ENCODE assay signal across 10 cellular contexts in genomic region chr10:15824498-15824897, GRCh38. TPM values are rescaled to one million over a fixed set of nuclear protein-coding genes. Genes with fewer than 3 reads are reported as not detected.
A peak's percentile ranks its signal among the peaks of the same experiment; 100 is the strongest.
DNase-seq lines count a peak whose midpoint lies in the region; ATAC-seq and TF ChIP-seq lines count a peak whose summit lies in the region.
"Had no signal": no experiment of that assay in that cellular context is flagged by ENCODE, and none has a peak within 500 bp of the region (broad histone marks: within the 10 kb centered on the region; RNA-seq: fewer than 3 reads in every experiment).

No MANE protein-coding gene starts in this region.

- peaks cover 12% of the 10 kb centered on the region for H3F3A ChIP-seq in MM.1S (ENCODE audit: insufficient read depth, low read length)

- peaks cover 10% of the 10 kb centered on the region for H3K4me1 Mint-ChIP-seq in endodermal cell

- no peak for ATAC-seq in activated CD4-positive, CD25-positive, alpha-beta regulatory T cell treated with anti-CD3 and anti-CD28 coated beads, Interleukin-2, amount 50 U/mL, for 24 hours

- H3K79me2 ChIP-seq in MM.1S (ENCODE audit: low read length), result peaks cover 25% of the 10 kb centered on the region

- no peak overlapping the region for H3K4me3 Mint-ChIP-seq in endodermal cell

- no peaks in the 10 kb centered on the region for H3K9me2 ChIP-seq in MM.1S (replicated peaks; ENCODE audit: insufficient read depth, low read length)

- no peak overlapping the region for H2AFZ ChIP-seq in MM.1S (ENCODE audit: low read length)

- H3K9me3 Mint-ChIP-seq in endodermal cell, result no peaks in the 10 kb centered on the region

- H3K9ac ChIP-seq in MM.1S (ENCODE audit: low read length) (no peak overlapping the region), endodermal cell (ENCODE audit: extremely low read depth, low read length, poor library complexity, severe bottlenecking) (no peak overlapping the region)
- H3K9ac ChIP-seq: BLaER1 had no signal

- WGBS in endodermal cell (ENCODE audit: insufficient coverage in 1 of 2, insufficient read length in 1 of 2), 2 experiments, result 91% methylated on average over 1 of the region's 1 CpG; no CpG with 5 or more reads in 1 of the 2 experiments

- H3K36me3 ChIP-seq in MM.1S (replicated peaks; ENCODE audit: insufficient read depth, low read length) (no peaks in the 10 kb centered on the region), endodermal cell (ENCODE audit: control insufficient read depth, insufficient read depth, low read length) (peaks cover 43% of the 10 kb centered on the region)

- H3K27ac ChIP-seq in MM.1S (ENCODE audit: low read length) (no peak overlapping the region), endodermal cell (ENCODE audit: low read depth, low read length) (no peak overlapping the region)
- H3K27ac ChIP-seq: BLaER1 had no signal

- no peak overlapping the region for H3K4me2 ChIP-seq in MM.1S (ENCODE audit: low read depth, low read length)
- H3K4me2 ChIP-seq: BLaER1 had no signal

- H3K4me3 ChIP-seq in MM.1S (ENCODE audit: low read length) (no peak overlapping the region), endodermal cell (ENCODE audit: low read length) (no peak overlapping the region)
- H3K4me3 ChIP-seq: BLaER1 had no signal

- H3K4me1 ChIP-seq in MM.1S (ENCODE audit: low read length), result peaks cover 46% of the 10 kb centered on the region
- H3K4me1 ChIP-seq in endodermal cell (ENCODE audit: control insufficient read depth, insufficient read depth, low read length), result no peaks in the 10 kb centered on the region

- DNase-seq in NCI-H1105 treated with DMSO at 0.1 percent for 48 hours (lab: John Stamatoyannopoulos, UW) (peak; percentile 14), NCI-H1105 (lab: John Stamatoyannopoulos, UW) (no peak), MM.1S (peak; percentile 62), endodermal cell (no peak), renal cortical epithelial cell (ENCODE audit: low read depth) (peak; percentile 41), DMS153 treated with DMSO at 0.1 percent for 48 hours (lab: John Stamatoyannopoulos, UW; ENCODE audit: unreplicated experiment) (no peak), NCI-H510A treated with DMSO at 0.1 percent for 48 hours (lab: John Stamatoyannopoulos, UW) (no peak)
- DNase-seq: activated CD4-positive, alpha-beta T cell treated with anti-CD3 and anti-CD28 coated beads, Interleukin-2, amount 50 U/mL, for 4 hours had no signal

- no peak overlapping the region for H3K27ac Mint-ChIP-seq in endodermal cell

- no peaks in the 10 kb centered on the region for H3K27me3 Mint-ChIP-seq in endodermal cell (ENCODE audit: insufficient read depth)

- H3K36me3 Mint-ChIP-seq in endodermal cell (ENCODE audit: low read depth), result peaks cover 13% of the 10 kb centered on the region

- TF ChIP-seq CTCF in MM.1S (IDR thresholded peaks at IDR 0.05; ENCODE audit: low read length) (peak; percentile 66), endodermal cell (conservative IDR thresholded peaks at IDR 0.05) (peak; percentile 77)

- no peaks in the 10 kb centered on the region for H3K27me3 ChIP-seq in MM.1S (replicated peaks; ENCODE audit: insufficient read depth, low read length)
- no peaks in the 10 kb centered on the region for H3K27me3 ChIP-seq in endodermal cell (ENCODE audit: control insufficient read depth, insufficient read depth, low read length, poor library complexity, severe bottlenecking)
- H3K27me3 ChIP-seq: BLaER1 had no signal

- no peaks in the 10 kb centered on the region for H3K9me3 ChIP-seq in MM.1S (replicated peaks; ENCODE audit: insufficient read depth, low read length)
- H3K9me3 ChIP-seq in endodermal cell (ENCODE audit: control insufficient read depth, low read length), result no peaks in the 10 kb centered on the region
- H3K9me3 ChIP-seq: BLaER1 had no signal

- no peaks in the 10 kb centered on the region for H4K20me1 ChIP-seq in MM.1S (ENCODE audit: insufficient read depth, low read length)
- H4K20me1 ChIP-seq: BLaER1 had no signal

RNA-seq across cellular contexts. Expression of gene MINDY3, which starts 35.8 kb away (rescaled TPM):
- total RNA-seq in endodermal cell (10 to 100 TPM; 19.0 to 20.6 TPM), renal cortical epithelial cell (34.6 and 37.2 TPM in 2 replicates)
- 23.1 TPM for polyA plus RNA-seq in endodermal cell (2013, experiment 1 of 2)
- polyA plus RNA-seq in endodermal cell (2013, experiment 2 of 2), result 21.7 TPM

Comparison
In these comparisons a context has a peak if more than half of its experiments do, and no peak if none do; other contexts are left out.
1. DNase-seq: peak in NCI-H1105 treated with DMSO at 0.1 percent for 48 hours (single experiment), MM.1S (single experiment) and renal cortical epithelial cell (single experiment); none in NCI-H1105 (single experiment), endodermal cell (single experiment), DMS153 treated with DMSO at 0.1 percent for 48 hours (single experiment) and NCI-H510A treated with DMSO at 0.1 percent for 48 hours (single experiment).